9 cellular contexts compared by ENCODE assay signal in the genomic region with DNA sequence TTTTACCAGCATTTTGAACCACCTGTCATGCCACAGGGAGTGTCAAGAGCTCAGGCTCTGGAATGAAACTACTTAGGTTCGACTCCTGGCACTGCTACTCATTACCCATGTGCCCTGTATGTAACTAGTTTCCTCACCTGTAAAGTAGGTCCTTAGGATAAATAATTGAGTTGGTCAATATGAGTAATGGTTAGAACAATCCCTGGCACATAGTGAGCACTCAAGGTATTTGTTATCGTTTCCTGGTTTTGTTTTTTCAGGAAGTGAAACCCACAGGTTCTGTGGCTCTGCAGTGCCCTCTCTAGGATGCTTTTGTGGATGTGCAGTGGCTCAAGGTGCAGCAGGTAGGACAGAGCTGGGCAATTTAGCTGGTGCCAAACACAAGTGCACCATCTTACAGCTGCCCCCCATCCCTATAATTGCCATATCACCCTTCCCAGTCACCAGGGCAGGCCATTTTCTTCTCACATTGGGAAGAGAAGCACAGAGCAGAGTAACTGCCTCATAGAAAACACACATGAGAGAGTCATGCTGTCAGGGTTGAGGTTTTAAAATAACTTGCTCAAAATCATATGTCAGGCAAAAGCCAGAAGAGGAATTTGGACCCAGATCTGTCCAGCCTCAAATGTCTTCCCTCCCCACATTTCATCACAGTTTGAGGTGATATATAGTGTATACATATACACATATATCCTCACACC.
DNase-seq lines count a peak whose midpoint lies in the region; ATAC-seq and TF ChIP-seq lines count a peak whose summit lies in the region.
"Had no signal": no experiment of that assay in that cellular context is flagged by ENCODE, and none has a peak within 500 bp of the region (broad histone marks: within the 10 kb centered on the region; RNA-seq: fewer than 3 reads in every experiment).

No MANE protein-coding gene starts in this region.

- H3K36me3 ChIP-seq in lower lobe of right lung, result no peaks in the 10 kb centered on the region

- H3K27ac Mint-ChIP-seq in activated B cell treated with CpG ODN at 0.5 μM for 24 hours, result peak overlapping the region; percentile 63

- POLR2A ChIA-PET in activated B cell treated with CpG ODN at 0.5 μM for 24 hours (lab: Charles Lee), result interaction anchor here (0.5 to 1.7 kb wide), 7 partner anchors 52 to 376 kb away, joined by 3 to 9 read pairs (median 5); a partner anchor contains a TSS

- no peaks in the 10 kb centered on the region for H3K27me3 Mint-ChIP-seq in activated B cell treated with CpG ODN at 0.5 μM for 24 hours

- no peak overlapping the region for H3K4me3 Mint-ChIP-seq in activated B cell treated with CpG ODN at 0.5 μM for 24 hours

- intact Hi-C loops in activated B cell treated with CpG ODN at 0.5 μM for 24 hours (cut with micrococcal nuclease), result loop anchor here (1.0 to 10.0 kb wide), 5 partner anchors 11 to 734 kb away; a partner anchor contains a TSS
- intact Hi-C loops in lower lobe of right lung (cut with DNase I), result no loop called here

- H3K4me1 Mint-ChIP-seq in activated B cell treated with CpG ODN at 0.5 μM for 24 hours, result peaks cover 28% of the 10 kb centered on the region

- H3K27ac ChIP-seq in lower lobe of right lung, result peak overlapping the region; percentile 61
- H3K27ac ChIP-seq: parathyroid adenoma had no signal

- TF ChIP-seq CTCF in activated B cell treated with CpG ODN at 0.5 μM for 24 hours (IDR thresholded peaks at IDR 0.05) (no peak), lower lobe of right lung (IDR thresholded peaks at IDR 0.05) (peak; percentile 52)

- no peaks in the 10 kb centered on the region for H3K27me3 ChIP-seq in lower lobe of right lung (ENCODE audit: low read depth)

- no peaks in the 10 kb centered on the region for H3K9me3 ChIP-seq in lower lobe of right lung

- peak; percentile 93 for ATAC-seq in GM21515 (IDR thresholded peaks at IDR 0.05; ENCODE audit: unreplicated experiment)
- peak; percentile 97 for ATAC-seq in activated B cell treated with CpG ODN at 0.5 μM for 24 hours (ENCODE audit: low read depth)
- peak; percentile 94 to 95 for ATAC-seq in lower lobe of right lung

- DNase-seq in SIG-M5 treated with dmso at 0.1 percent for 504 hours (lab: John Stamatoyannopoulos, UW; ENCODE audit: unreplicated experiment) (peak; percentile 22), SIG-M5 (lab: John Stamatoyannopoulos, UW) (no peak), HPDE6-E6E7 (ENCODE audit: extremely low spot score) (peak; percentile 54), activated B cell treated with CpG ODN at 0.5 μM for 24 hours (peak; percentile 46), lower lobe of right lung (no peak), Ammon's horn (ENCODE audit: low spot score) (no peak)
- no peak for DNase-seq in stimulated activated CD4-positive, alpha-beta T cell treated with anti-CD3 and anti-CD28 coated beads, Interleukin-4, amount 100 ng/mL, for 24 hours

- CTCF ChIA-PET in activated B cell treated with CpG ODN at 0.5 μM for 24 hours (lab: Charles Lee), result interaction anchor here (0.6 to 4.4 kb wide), 17 partner anchors 12 to 387 kb away, joined by 3 to 66 read pairs (median 4); a partner anchor contains a TSS

- H3K36me3 Mint-ChIP-seq in activated B cell treated with CpG ODN at 0.5 μM for 24 hours (ENCODE audit: low read depth), result no peaks in the 10 kb centered on the region

- H3K4me1 ChIP-seq in lower lobe of right lung, result peaks cover 18% of the 10 kb centered on the region
- H3K4me1 ChIP-seq: parathyroid adenoma had no signal

- no peaks in the 10 kb centered on the region for H3K9me3 Mint-ChIP-seq in activated B cell treated with CpG ODN at 0.5 μM for 24 hours

- no peak overlapping the region for H3K4me3 ChIP-seq in lower lobe of right lung

Comparison
In these comparisons a context has a peak if more than half of its experiments do, and no peak if none do; other contexts are left out.
1. DNase-seq: peak in SIG-M5 treated with dmso at 0.1 percent for 504 hours (single experiment), HPDE6-E6E7 (single experiment) and activated B cell treated with CpG ODN at 0.5 μM for 24 hours (single experiment); none in SIG-M5 (single experiment), lower lobe of right lung (single experiment), stimulated activated CD4-positive, alpha-beta T cell treated with anti-CD3 and anti-CD28 coated beads, Interleukin-4, amount 100 ng/mL, for 24 hours (single experiment) and Ammon's horn (single experiment).
2. Peak in every context shown above with its lines, with median percentiles within 50 percentile points of each other: ATAC-seq.